ENCODE assay signal across 16 cellular contexts in genomic region chr2:181320638-181321037, GRCh38.
DNase-seq lines count a peak whose midpoint lies in the region; ATAC-seq, FAIRE-seq and TF ChIP-seq lines count a peak whose summit lies in the region.
"Had no signal": no experiment of that assay in that cellular context is flagged by ENCODE, and none has a peak within 500 bp of the region (broad histone marks: within the 10 kb centered on the region; RNA-seq: fewer than 3 reads in every experiment).

No MANE protein-coding gene starts in this region.

- H3K4me2 ChIP-seq in DND-41 (ENCODE audit: insufficient read depth, low read length) (no peak overlapping the region), Karpas-422 (ENCODE audit: low read depth, low read length, poor library complexity, severe bottlenecking) (no peak overlapping the region)
- H3K4me2 ChIP-seq: GM23338 had no signal

- H3K9ac ChIP-seq in DND-41 (ENCODE audit: low read depth, low read length) (no peak overlapping the region), Karpas-422 (ENCODE audit: low read length) (no peak overlapping the region)

- no peaks in the 10 kb centered on the region for H3K27me3 Mint-ChIP-seq in activated CD4-positive, alpha-beta T cell treated with anti-CD3 and anti-CD28 coated beads for 36 hours
- H3K27me3 Mint-ChIP-seq: CD4-positive, alpha-beta memory T cell had no signal

- H3K4me1 Mint-ChIP-seq in activated CD4-positive, alpha-beta T cell treated with anti-CD3 and anti-CD28 coated beads for 36 hours = peaks cover 29% of the 10 kb centered on the region

- peak; percentile 24 for FAIRE-seq in GM12892 (lab: Jason Lieb, UNC)
- FAIRE-seq: GM12878 had no signal

- DNase-seq in DND-41 (no peak), GM12892 (ENCODE audit: insufficient read length) (no peak), Karpas-422 (no peak), Peyer's patch (no peak)
- no peak for DNase-seq in activated CD4-positive, alpha-beta T cell treated with anti-CD3 and anti-CD28 coated beads for 36 hours
- DNase-seq: C1 segment of cervical spinal cord; Caco-2; CD4-positive, alpha-beta memory T cell; DMS153; EL; GDM1; H9 had no signal

- no peaks in the 10 kb centered on the region for H4K20me1 ChIP-seq in DND-41 (ENCODE audit: insufficient read depth, low read length)
- H4K20me1 ChIP-seq in Karpas-422 (ENCODE audit: insufficient read depth, low read depth, low read length) = no peaks in the 10 kb centered on the region

- H3K4me3 ChIP-seq in DND-41 (ENCODE audit: low read depth in 1 of 2, low read length in 2 of 2) = no peak overlapping the region
- H3K4me3 ChIP-seq in Karpas-422 (ENCODE audit: low read length) = no peak overlapping the region
- no peak overlapping the region for H3K4me3 ChIP-seq in Peyer's patch
- H3K4me3 ChIP-seq: GM12878, GM23338 had no signal

- CTCF ChIA-PET in activated CD4-positive, alpha-beta T cell treated with anti-CD3 and anti-CD28 coated beads for 36 hours (lab: Charles Lee) = interaction anchor here (0.8 to 1.1 kb wide), 3 partner anchors 10 to 216 kb away, joined by 3 to 5 read pairs (median 4); no protein-coding TSS in a partner anchor

- no peaks in the 10 kb centered on the region; the same call in 1 of the 2 replicates for H3K9me2 ChIP-seq in Karpas-422 (replicated peaks; ENCODE audit: insufficient read depth, low read length)

- H3K79me2 ChIP-seq in DND-41 (ENCODE audit: insufficient read depth, low read length) = no peaks in the 10 kb centered on the region
- H3K79me2 ChIP-seq in Karpas-422 (ENCODE audit: low read length) = no peaks in the 10 kb centered on the region

- H3K27me3 ChIP-seq in DND-41 (ENCODE audit: insufficient read depth, low read length, poor library complexity) (no peaks in the 10 kb centered on the region), Karpas-422 (ENCODE audit: low read length) (no peaks in the 10 kb centered on the region), Peyer's patch (no peaks in the 10 kb centered on the region)

- no peaks in the 10 kb centered on the region for H3K36me3 Mint-ChIP-seq in activated CD4-positive, alpha-beta T cell treated with anti-CD3 and anti-CD28 coated beads for 36 hours (ENCODE audit: low read depth)

- no peak overlapping the region for H3K4me3 Mint-ChIP-seq in activated CD4-positive, alpha-beta T cell treated with anti-CD3 and anti-CD28 coated beads for 36 hours
- H3K4me3 Mint-ChIP-seq: CD4-positive, alpha-beta memory T cell; GM23338; H9 had no signal

- peaks cover 1% of the 10 kb centered on the region for H3K9me3 Mint-ChIP-seq in activated CD4-positive, alpha-beta T cell treated with anti-CD3 and anti-CD28 coated beads for 36 hours (ENCODE audit: low read depth)
- H3K9me3 Mint-ChIP-seq: GM23338, H9 had no signal

- H3K9me3 ChIP-seq in DND-41 (ENCODE audit: insufficient read depth, low read length, severe bottlenecking) = no peaks in the 10 kb centered on the region
- H3K9me3 ChIP-seq in Karpas-422 (ENCODE audit: low read length) = no peaks in the 10 kb centered on the region
- no peaks in the 10 kb centered on the region for H3K9me3 ChIP-seq in Peyer's patch
- H3K9me3 ChIP-seq: Caco-2 had no signal

- no peak overlapping the region for H3K27ac Mint-ChIP-seq in activated CD4-positive, alpha-beta T cell treated with anti-CD3 and anti-CD28 coated beads for 36 hours
- H3K27ac Mint-ChIP-seq: CD4-positive, alpha-beta memory T cell; GM23338; H9 had no signal

- no peak overlapping the region for H2AFZ ChIP-seq in DND-41 (ENCODE audit: low read depth, low read length)
- no peak overlapping the region for H2AFZ ChIP-seq in Karpas-422 (ENCODE audit: low read length)
- H2AFZ ChIP-seq: GM23338 had no signal

- H3K4me1 ChIP-seq in DND-41 (ENCODE audit: insufficient read depth, low read length) = no peaks in the 10 kb centered on the region
- H3K4me1 ChIP-seq in Karpas-422 (ENCODE audit: low read length) = peaks cover 63% of the 10 kb centered on the region
- H3K4me1 ChIP-seq in Peyer's patch = no peaks in the 10 kb centered on the region
- H3K4me1 ChIP-seq: Caco-2 had no signal

- TF ChIP-seq POLR2A in GM12892 (IDR thresholded peaks at IDR 0.05; ENCODE audit: low read depth, low read length) (no peak), Peyer's patch (IDR thresholded peaks at IDR 0.05) (no peak)

- H3K27ac ChIP-seq in DND-41 (ENCODE audit: low read length) = peak overlapping the region; percentile 1; the same call in 1 of the 2 replicates
- peak overlapping the region; percentile 98 for H3K27ac ChIP-seq in Karpas-422 (ENCODE audit: low read length)
- H3K27ac ChIP-seq in Peyer's patch = no peak overlapping the region

- POLR2A ChIA-PET in activated CD4-positive, alpha-beta T cell treated with anti-CD3 and anti-CD28 coated beads for 36 hours (lab: Charles Lee) = no interaction called here

- ATAC-seq in DND-41 (ENCODE audit: insufficient read depth, low read depth) = no peak
- no peak for ATAC-seq in HG02981 (IDR thresholded peaks at IDR 0.05; ENCODE audit: unreplicated experiment)
- no peak for ATAC-seq in activated CD4-positive, alpha-beta T cell treated with anti-CD3 and anti-CD28 coated beads for 36 hours
- ATAC-seq: GM12878, GM23338, HCT116 had no signal

- no peaks in the 10 kb centered on the region for H3K36me3 ChIP-seq in DND-41 (ENCODE audit: insufficient read depth, low read length)
- no peaks in the 10 kb centered on the region for H3K36me3 ChIP-seq in Karpas-422 (ENCODE audit: insufficient read depth, low read length)
- no peaks in the 10 kb centered on the region for H3K36me3 ChIP-seq in Peyer's patch

- no peak for TF ChIP-seq CTCF in DND-41 (IDR thresholded peaks at IDR 0.05; ENCODE audit: borderline replicate concordance, extremely low read depth, low read length, poor library complexity, severe bottlenecking)
- no peak for TF ChIP-seq CTCF in Peyer's patch (IDR thresholded peaks at IDR 0.05)

- intact Hi-C loops in activated CD4-positive, alpha-beta T cell treated with anti-CD3 and anti-CD28 coated beads for 36 hours (cut with DNase I, micrococcal nuclease) = no loop called here

Comparison
In these comparisons a context has a peak if more than half of its experiments do, and no peak if none do; other contexts are left out.
1. H3K27ac ChIP-seq: peak in DND-41 (single experiment) and Karpas-422 (single experiment); none in Peyer's patch (0 of 4).